1 cellular context compared by ENCODE assay signal in the genomic region with DNA sequence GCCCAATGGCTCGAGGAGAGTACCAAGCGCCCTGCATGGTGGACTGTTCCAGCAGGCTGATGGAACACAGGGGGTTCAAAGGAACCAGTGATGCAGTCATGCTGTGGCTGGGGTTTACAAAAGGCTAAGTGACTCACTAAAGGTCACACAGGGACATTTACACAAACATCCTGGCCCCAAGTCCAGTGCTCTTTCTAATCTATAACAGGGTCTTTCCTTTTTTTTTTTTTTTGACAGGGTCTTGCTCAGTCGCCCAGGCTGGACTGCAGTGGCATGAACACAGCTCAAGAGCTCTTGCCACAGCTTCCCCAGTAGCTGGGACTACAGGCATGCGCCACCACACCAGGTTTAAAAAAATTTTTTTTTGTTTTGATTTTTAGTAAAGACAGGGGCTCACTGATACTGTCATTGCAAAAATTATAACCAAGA.
A peak's percentile ranks its signal among the peaks of the same experiment; 100 is the strongest.
TF ChIP-seq lines count a peak whose summit lies in the region.

No MANE protein-coding gene starts in this region.

TF ChIP-seq in liver, 16 proteins besides CTCF, POLR2A, EP300 and RAD21 (continued from another document):
- TF ChIP-seq, protein P1, sequence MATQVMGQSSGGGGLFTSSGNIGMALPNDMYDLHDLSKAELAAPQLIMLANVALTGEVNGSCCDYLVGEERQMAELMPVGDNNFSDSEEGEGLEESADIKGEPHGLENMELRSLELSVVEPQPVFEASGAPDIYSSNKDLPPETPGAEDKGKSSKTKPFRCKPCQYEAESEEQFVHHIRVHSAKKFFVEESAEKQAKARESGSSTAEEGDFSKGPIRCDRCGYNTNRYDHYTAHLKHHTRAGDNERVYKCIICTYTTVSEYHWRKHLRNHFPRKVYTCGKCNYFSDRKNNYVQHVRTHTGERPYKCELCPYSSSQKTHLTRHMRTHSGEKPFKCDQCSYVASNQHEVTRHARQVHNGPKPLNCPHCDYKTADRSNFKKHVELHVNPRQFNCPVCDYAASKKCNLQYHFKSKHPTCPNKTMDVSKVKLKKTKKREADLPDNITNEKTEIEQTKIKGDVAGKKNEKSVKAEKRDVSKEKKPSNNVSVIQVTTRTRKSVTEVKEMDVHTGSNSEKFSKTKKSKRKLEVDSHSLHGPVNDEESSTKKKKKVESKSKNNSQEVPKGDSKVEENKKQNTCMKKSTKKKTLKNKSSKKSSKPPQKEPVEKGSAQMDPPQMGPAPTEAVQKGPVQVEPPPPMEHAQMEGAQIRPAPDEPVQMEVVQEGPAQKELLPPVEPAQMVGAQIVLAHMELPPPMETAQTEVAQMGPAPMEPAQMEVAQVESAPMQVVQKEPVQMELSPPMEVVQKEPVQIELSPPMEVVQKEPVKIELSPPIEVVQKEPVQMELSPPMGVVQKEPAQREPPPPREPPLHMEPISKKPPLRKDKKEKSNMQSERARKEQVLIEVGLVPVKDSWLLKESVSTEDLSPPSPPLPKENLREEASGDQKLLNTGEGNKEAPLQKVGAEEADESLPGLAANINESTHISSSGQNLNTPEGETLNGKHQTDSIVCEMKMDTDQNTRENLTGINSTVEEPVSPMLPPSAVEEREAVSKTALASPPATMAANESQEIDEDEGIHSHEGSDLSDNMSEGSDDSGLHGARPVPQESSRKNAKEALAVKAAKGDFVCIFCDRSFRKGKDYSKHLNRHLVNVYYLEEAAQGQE (IDR thresholded peaks at IDR 0.05) = peak; percentile 59
- TF ChIP-seq EGR1 (IDR thresholded peaks at IDR 0.05; ENCODE audit: low read depth in 2 of 2) (peak in 1 of 2 donors; percentile 57), FOXA1 (IDR thresholded peaks at IDR 0.05) (peak; percentile 32), GABPA (IDR thresholded peaks at IDR 0.05 in 1 of 2, conservative IDR thresholded peaks at IDR 0.05 in 1 of 2) (peak in 1 of 2 donors; percentile 49)
- TF ChIP-seq, protein P2, sequence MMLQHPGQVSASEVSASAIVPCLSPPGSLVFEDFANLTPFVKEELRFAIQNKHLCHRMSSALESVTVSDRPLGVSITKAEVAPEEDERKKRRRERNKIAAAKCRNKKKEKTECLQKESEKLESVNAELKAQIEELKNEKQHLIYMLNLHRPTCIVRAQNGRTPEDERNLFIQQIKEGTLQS (IDR thresholded peaks at IDR 0.05) = no peak
